24 cellular contexts compared by ENCODE assay signal in the genomic region with DNA sequence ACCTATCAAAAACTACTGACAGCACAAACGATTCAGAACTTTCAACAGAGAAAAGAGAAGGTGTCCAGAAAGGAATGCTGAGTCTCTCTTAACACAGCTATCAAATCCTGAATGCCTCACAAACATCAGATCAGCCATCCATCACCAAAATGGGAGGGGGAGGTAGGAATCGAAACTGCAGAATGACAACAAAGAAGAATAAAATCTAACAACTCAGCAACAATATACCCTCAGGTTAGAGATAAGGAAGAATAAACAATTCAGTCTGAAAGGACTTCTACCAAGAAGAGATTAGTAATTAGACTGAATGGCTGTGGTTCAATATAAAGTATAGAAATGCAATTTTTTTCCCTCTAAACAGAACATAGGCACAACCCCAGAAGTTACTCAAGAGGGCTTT.
A peak's percentile ranks its signal among the peaks of the same experiment; 100 is the strongest.
DNase-seq lines count a peak whose midpoint lies in the region; ATAC-seq, FAIRE-seq and TF ChIP-seq lines count a peak whose summit lies in the region.
"Had no signal": no experiment of that assay in that cellular context is flagged by ENCODE, and none has a peak within 500 bp of the region (broad histone marks: within the 10 kb centered on the region; RNA-seq: fewer than 3 reads in every experiment).

No MANE protein-coding gene starts in this region.

- DNase-seq in A549 (ENCODE audit: low read depth in 1 of 2, low spot score in 1 of 2): no peak
- DNase-seq in T-helper 2 cell treated with Interferon-gamma antibody and Interleukin-4, amounts not matched to agents 5 μg/mL and 100 μg/mL, for 36 hours (ENCODE audit: low spot score): no peak
- no peak for DNase-seq in mesothelial cell of epicardium (ENCODE audit: low spot score in 2 of 2, unreplicated experiment in 2 of 2)
- DNase-seq in cortex of kidney (lab: John Stamatoyannopoulos, UW): no peak
- no peak for DNase-seq in NCI-H187 (lab: John Stamatoyannopoulos, UW)
- DNase-seq: activated CD4-positive, alpha-beta T cell treated with anti-CD3 and anti-CD28 coated beads, Interleukin-2, amount 50 U/mL, for 1 hour; activated gamma-delta T cell treated with Interleukin-2 at 50 U/mL for 16 hours; HCEC 1CT; Karpas-422; mesendoderm; natural killer cell; NCI-H1048; NCI-H2029 treated with DMSO at 0.1 percent for 48 hours; ovary; stimulated activated CD4-positive, alpha-beta T cell treated with anti-CD3 and anti-CD28 coated beads, Interleukin-15, amount 100 ng/mL, for 24 hours; T-cell; upper lobe of left lung had no signal

- TF ChIP-seq RAD21 in A549 (conservative IDR thresholded peaks at IDR 0.05 in 1 of 2, IDR thresholded peaks at IDR 0.05 in 1 of 2): no peak

- H3K27ac Mint-ChIP-seq in T-helper 2 cell treated with Interferon-gamma antibody and Interleukin-4, amounts not matched to agents 5 μg/mL and 100 μg/mL, for 36 hours: peak overlapping the region; percentile 39
- H3K27ac Mint-ChIP-seq in mesothelial cell of epicardium: peak overlapping the region; percentile 8
- H3K27ac Mint-ChIP-seq in activated T-helper 17 cell treated with anti-CD3 and anti-CD28 coated beads, Interleukin-2, amount 50 U/mL, for 72 hours: no peak overlapping the region
- H3K27ac Mint-ChIP-seq: CD14-positive monocyte, T-cell had no signal

- peaks cover 27% of the 10 kb centered on the region for H3K4me1 ChIP-seq in A549
- peaks cover 18% of the 10 kb centered on the region for H3K4me1 ChIP-seq in HEK293 (ENCODE audit: control insufficient read depth, insufficient read depth, low read length)
- H3K4me1 ChIP-seq: breast epithelium had no signal

- no peaks in the 10 kb centered on the region for H3K36me3 ChIP-seq in HEK293 (ENCODE audit: control insufficient read depth in 2 of 2, insufficient read depth in 1 of 2, low read length in 2 of 2)
- H3K36me3 ChIP-seq: breast epithelium, ovary, upper lobe of left lung had no signal

- FAIRE-seq in A549 (lab: Jason Lieb, UNC): no peak

- peak overlapping the region; percentile 33 for H3K4me3 Mint-ChIP-seq in T-helper 2 cell treated with Interferon-gamma antibody and Interleukin-4, amounts not matched to agents 5 μg/mL and 100 μg/mL, for 36 hours
- no peak overlapping the region for H3K4me3 Mint-ChIP-seq in mesothelial cell of epicardium
- H3K4me3 Mint-ChIP-seq in activated T-helper 17 cell treated with anti-CD3 and anti-CD28 coated beads, Interleukin-2, amount 50 U/mL, for 72 hours: no peak overlapping the region
- H3K4me3 Mint-ChIP-seq: CD14-positive monocyte, natural killer cell, T-cell had no signal

- TF ChIP-seq POLR2A in A549 (IDR thresholded peaks at IDR 0.05; ENCODE audit: low read length): no peak

- H3K4me3 ChIP-seq in A549: no peak overlapping the region
- no peak overlapping the region for H3K4me3 ChIP-seq in HEK293 (ENCODE audit: low read depth, low read length)
- H3K4me3 ChIP-seq: breast epithelium, coronary artery, ovary, upper lobe of left lung had no signal

- no peaks in the 10 kb centered on the region for H3K27me3 Mint-ChIP-seq in T-helper 2 cell treated with Interferon-gamma antibody and Interleukin-4, amounts not matched to agents 5 μg/mL and 100 μg/mL, for 36 hours (ENCODE audit: low read depth)
- no peaks in the 10 kb centered on the region for H3K27me3 Mint-ChIP-seq in mesothelial cell of epicardium (ENCODE audit: low read depth)
- H3K27me3 Mint-ChIP-seq in activated T-helper 17 cell treated with anti-CD3 and anti-CD28 coated beads, Interleukin-2, amount 50 U/mL, for 72 hours: no peaks in the 10 kb centered on the region
- H3K27me3 Mint-ChIP-seq: T-cell had no signal

- no peaks in the 10 kb centered on the region for H3K9me3 Mint-ChIP-seq in T-helper 2 cell treated with Interferon-gamma antibody and Interleukin-4, amounts not matched to agents 5 μg/mL and 100 μg/mL, for 36 hours
- no peaks in the 10 kb centered on the region for H3K9me3 Mint-ChIP-seq in mesothelial cell of epicardium
- no peaks in the 10 kb centered on the region for H3K9me3 Mint-ChIP-seq in activated T-helper 17 cell treated with anti-CD3 and anti-CD28 coated beads, Interleukin-2, amount 50 U/mL, for 72 hours
- H3K9me3 Mint-ChIP-seq: CD14-positive monocyte, natural killer cell, T-cell had no signal

- no peak for ATAC-seq in A549
- no peak for ATAC-seq in activated T-helper 17 cell treated with anti-CD3 and anti-CD28 coated beads, Interleukin-2, amount 50 U/mL, for 72 hours (replicated peaks)
- ATAC-seq in GM21786 (IDR thresholded peaks at IDR 0.05; ENCODE audit: unreplicated experiment): no peak
- ATAC-seq: natural killer cell, sciatic nerve, T-cell had no signal

- no peak for TF ChIP-seq EP300 in A549 (IDR thresholded peaks at IDR 0.05)

- WGBS in A549 (ENCODE audit: missing lambda C conversion rate): 43% methylated on average over 2 of the region's 2 CpGs

- H3K36me3 Mint-ChIP-seq in T-helper 2 cell treated with Interferon-gamma antibody and Interleukin-4, amounts not matched to agents 5 μg/mL and 100 μg/mL, for 36 hours (ENCODE audit: low read depth): peaks cover 1% of the 10 kb centered on the region
- H3K36me3 Mint-ChIP-seq in mesothelial cell of epicardium: peaks cover 4% of the 10 kb centered on the region
- no peaks in the 10 kb centered on the region for H3K36me3 Mint-ChIP-seq in activated T-helper 17 cell treated with anti-CD3 and anti-CD28 coated beads, Interleukin-2, amount 50 U/mL, for 72 hours (ENCODE audit: low read depth)
- H3K36me3 Mint-ChIP-seq: CD14-positive monocyte, natural killer cell had no signal

- POLR2A ChIA-PET in A549 (lab: Yijun Ruan, JAX): interaction anchor here (0.8 kb wide), 1 partner anchor 93 kb away, joined by 3 read pairs; no protein-coding TSS in a partner anchor
- POLR2A ChIA-PET in HEK293 (lab: Yijun Ruan, JAX): interaction anchor here (0.8 kb wide), 1 partner anchor 125 kb away, joined by 3 read pairs; no protein-coding TSS in a partner anchor

- H3K27ac ChIP-seq in A549: no peak overlapping the region
- H3K27ac ChIP-seq in HEK293 (ENCODE audit: extremely low read depth, low read depth, low read length): peak overlapping the region; percentile 21; the same call in 1 of the 2 replicates
- H3K27ac ChIP-seq: breast epithelium, coronary artery, ovary, upper lobe of left lung had no signal

- CTCF ChIA-PET in A549 (lab: Yijun Ruan, JAX) (interaction anchor here (1.6 to 2.3 kb wide), 2 partner anchors 125 to 162 kb away, joined by 6 to 7 read pairs; no protein-coding TSS in a partner anchor), HEK293 (lab: Yijun Ruan, JAX) (interaction anchor here (0.7 to 7.0 kb wide), 6 partner anchors 25 to 747 kb away, joined by 3 to 56 read pairs (median 4); no protein-coding TSS in a partner anchor)

- TF ChIP-seq CTCF in A549 (IDR thresholded peaks at IDR 0.05) (no peak), HEK293 (tag by site-specific recombination; IDR thresholded peaks at IDR 0.05) (no peak), mesothelial cell of epicardium (IDR thresholded peaks at IDR 0.05; ENCODE audit: unreplicated experiment) (no peak)

- peaks cover 36% of the 10 kb centered on the region for H3K4me1 Mint-ChIP-seq in T-helper 2 cell treated with Interferon-gamma antibody and Interleukin-4, amounts not matched to agents 5 μg/mL and 100 μg/mL, for 36 hours (ENCODE audit: low read depth)
- H3K4me1 Mint-ChIP-seq in mesothelial cell of epicardium: peaks cover 23% of the 10 kb centered on the region
- H3K4me1 Mint-ChIP-seq in activated T-helper 17 cell treated with anti-CD3 and anti-CD28 coated beads, Interleukin-2, amount 50 U/mL, for 72 hours: no peaks in the 10 kb centered on the region

- peak overlapping the region; percentile 7; the same call in 1 of the 3 replicates for H3K4me2 ChIP-seq in A549

- H3K9me3 ChIP-seq in A549 (no peaks in the 10 kb centered on the region), HEK293 (ENCODE audit: control insufficient read depth, insufficient read depth, low read depth, low read length) (no peaks in the 10 kb centered on the region)
- H3K9me3 ChIP-seq: breast epithelium, ovary, upper lobe of left lung had no signal

TF ChIP-seq in A549, 52 proteins besides CTCF, POLR2A, EP300 and RAD21:
- TF ChIP-seq NFE2L2 (conservative IDR thresholded peaks at IDR 0.05; ENCODE audit: low read length): no peak
- no peak for TF ChIP-seq POLR2AphosphoS2 (conservative IDR thresholded peaks at IDR 0.05; ENCODE audit: low read length)
- TF ChIP-seq, protein P1, sequence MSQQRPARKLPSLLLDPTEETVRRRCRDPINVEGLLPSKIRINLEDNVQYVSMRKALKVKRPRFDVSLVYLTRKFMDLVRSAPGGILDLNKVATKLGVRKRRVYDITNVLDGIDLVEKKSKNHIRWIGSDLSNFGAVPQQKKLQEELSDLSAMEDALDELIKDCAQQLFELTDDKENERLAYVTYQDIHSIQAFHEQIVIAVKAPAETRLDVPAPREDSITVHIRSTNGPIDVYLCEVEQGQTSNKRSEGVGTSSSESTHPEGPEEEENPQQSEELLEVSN (IDR thresholded peaks at IDR 0.05; ENCODE audit: borderline replicate concordance, low read depth): no peak
- TF ChIP-seq, protein P2, sequence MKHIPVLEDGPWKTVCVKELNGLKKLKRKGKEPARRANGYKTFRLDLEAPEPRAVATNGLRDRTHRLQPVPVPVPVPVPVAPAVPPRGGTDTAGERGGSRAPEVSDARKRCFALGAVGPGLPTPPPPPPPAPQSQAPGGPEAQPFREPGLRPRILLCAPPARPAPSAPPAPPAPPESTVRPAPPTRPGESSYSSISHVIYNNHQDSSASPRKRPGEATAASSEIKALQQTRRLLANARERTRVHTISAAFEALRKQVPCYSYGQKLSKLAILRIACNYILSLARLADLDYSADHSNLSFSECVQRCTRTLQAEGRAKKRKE (CRISPR knock-in tag; IDR thresholded peaks at IDR 0.05; ENCODE audit: low read depth): no peak
- TF ChIP-seq GATA3 (IDR thresholded peaks at IDR 0.05; ENCODE audit: borderline replicate concordance): no peak

TF ChIP-seq in HEK293, 187 proteins besides CTCF, POLR2A, EP300 and RAD21 (continues in another document):
- TF ChIP-seq, protein P3, sequence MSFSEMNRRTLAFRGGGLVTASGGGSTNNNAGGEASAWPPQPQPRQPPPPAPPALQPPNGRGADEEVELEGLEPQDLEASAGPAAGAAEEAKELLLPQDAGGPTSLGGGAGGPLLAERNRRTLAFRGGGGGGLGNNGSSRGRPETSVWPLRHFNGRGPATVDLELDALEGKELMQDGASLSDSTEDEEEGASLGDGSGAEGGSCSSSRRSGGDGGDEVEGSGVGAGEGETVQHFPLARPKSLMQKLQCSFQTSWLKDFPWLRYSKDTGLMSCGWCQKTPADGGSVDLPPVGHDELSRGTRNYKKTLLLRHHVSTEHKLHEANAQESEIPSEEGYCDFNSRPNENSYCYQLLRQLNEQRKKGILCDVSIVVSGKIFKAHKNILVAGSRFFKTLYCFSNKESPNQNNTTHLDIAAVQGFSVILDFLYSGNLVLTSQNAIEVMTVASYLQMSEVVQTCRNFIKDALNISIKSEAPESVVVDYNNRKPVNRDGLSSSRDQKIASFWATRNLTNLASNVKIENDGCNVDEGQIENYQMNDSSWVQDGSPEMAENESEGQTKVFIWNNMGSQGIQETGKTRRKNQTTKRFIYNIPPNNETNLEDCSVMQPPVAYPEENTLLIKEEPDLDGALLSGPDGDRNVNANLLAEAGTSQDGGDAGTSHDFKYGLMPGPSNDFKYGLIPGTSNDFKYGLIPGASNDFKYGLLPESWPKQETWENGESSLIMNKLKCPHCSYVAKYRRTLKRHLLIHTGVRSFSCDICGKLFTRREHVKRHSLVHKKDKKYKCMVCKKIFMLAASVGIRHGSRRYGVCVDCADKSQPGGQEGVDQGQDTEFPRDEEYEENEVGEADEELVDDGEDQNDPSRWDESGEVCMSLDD (tag by site-specific recombination; IDR thresholded peaks at IDR 0.05): no peak
